8 cellular contexts compared by ENCODE assay signal in the genomic region with DNA sequence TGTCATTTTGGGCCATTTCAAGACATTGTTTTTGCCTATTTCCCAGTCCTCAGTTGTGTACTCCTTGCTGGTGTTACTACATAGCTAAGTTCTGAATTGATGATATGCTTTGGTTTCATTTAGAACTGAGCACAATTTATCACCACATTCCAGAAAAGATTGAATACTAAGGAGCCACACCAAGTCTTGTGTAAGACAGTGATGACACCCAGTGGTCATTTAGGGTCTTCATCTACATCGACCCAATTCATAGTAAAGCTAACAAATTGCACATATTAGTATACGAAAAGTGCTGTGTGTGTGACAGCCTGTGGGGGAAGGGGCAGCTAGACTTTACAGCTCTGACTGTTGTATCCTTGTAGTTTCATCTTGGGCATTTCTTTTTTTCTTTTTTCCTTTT. TPM values are rescaled to one million over a fixed set of nuclear protein-coding genes. Genes with fewer than 3 reads are reported as not detected.
DNase-seq lines count a peak whose midpoint lies in the region; ATAC-seq and TF ChIP-seq lines count a peak whose summit lies in the region.

No MANE protein-coding gene starts in this region.

- ATAC-seq in Right ventricle myocardium inferior (peak; percentile 50), foreskin keratinocyte (no peak), HG02885 (IDR thresholded peaks at IDR 0.05; ENCODE audit: poor library complexity, unreplicated experiment) (no peak), GM19455 (IDR thresholded peaks at IDR 0.05; ENCODE audit: unreplicated experiment) (no peak)

- no peak overlapping the region for H3K27ac ChIP-seq in right atrium auricular region
- no peak overlapping the region for H3K27ac ChIP-seq in foreskin keratinocyte
- no peak overlapping the region for H3K27ac ChIP-seq in vagina

- TF ChIP-seq POLR2A in vagina (IDR thresholded peaks at IDR 0.05) = no peak

- H3K36me3 ChIP-seq in right atrium auricular region (no peaks in the 10 kb centered on the region), vagina (no peaks in the 10 kb centered on the region)

- H3K27me3 ChIP-seq in right atrium auricular region (peaks cover 1 to 4% of the 10 kb centered on the region in 2 donors), foreskin keratinocyte (no peaks in the 10 kb centered on the region), vagina (peaks cover 4% of the 10 kb centered on the region)

- peak in 1 of 2 donors; percentile 55 for TF ChIP-seq CTCF in right atrium auricular region (IDR thresholded peaks at IDR 0.05)
- TF ChIP-seq CTCF in foreskin keratinocyte (conservative IDR thresholded peaks at IDR 0.05) = peak; percentile 61
- TF ChIP-seq CTCF in vagina (IDR thresholded peaks at IDR 0.05) = peak in 2 of 3 experiments; percentile 27 to 35

- DNase-seq in Right ventricle myocardium inferior (ENCODE audit: missing footprints) (no peak), right atrium auricular region (ENCODE audit: low spot score) (no peak), OCI-M1 (lab: John Stamatoyannopoulos, UW) (peak; percentile 58), foreskin keratinocyte (no peak), vagina (ENCODE audit: extremely low spot score in 2 of 2) (no peak), OCI-M2 (lab: John Stamatoyannopoulos, UW; ENCODE audit: unreplicated experiment) (no peak)

- H3K9me3 ChIP-seq in right atrium auricular region = no peaks in the 10 kb centered on the region
- H3K9me3 ChIP-seq in vagina = no peaks in the 10 kb centered on the region

- no peaks in the 10 kb centered on the region for H3K4me1 ChIP-seq in right atrium auricular region
- peaks cover 4% of the 10 kb centered on the region for H3K4me1 ChIP-seq in foreskin keratinocyte
- no peaks in the 10 kb centered on the region for H3K4me1 ChIP-seq in vagina

- intact Hi-C loops in Right ventricle myocardium inferior (cut with DNase I) (loop anchor here (10.0 kb wide), 2 partner anchors 329 to 509 kb away; no protein-coding TSS in a partner anchor), vagina (cut with DNase I) (no loop called here)

- H3K4me3 ChIP-seq in right atrium auricular region = no peak overlapping the region
- no peak overlapping the region for H3K4me3 ChIP-seq in vagina

RNA-seq across cellular contexts. Expression of gene DLX2, which starts 10.9 kb away (rescaled TPM):
- total RNA-seq in Right ventricle myocardium inferior = not detected
- total RNA-seq in right atrium auricular region = not detected
- 1.1 and 1.4 TPM in 2 replicates for total RNA-seq in foreskin keratinocyte
- 1.1 and 1.9 TPM in 2 replicates for polyA plus RNA-seq in foreskin keratinocyte
- total RNA-seq in vagina = not detected

RNA-seq across cellular contexts. Expression of gene DLX1, which starts 28.3 kb away (rescaled TPM):
- total RNA-seq in Right ventricle myocardium inferior = not detected
- not detected for total RNA-seq in right atrium auricular region
- total RNA-seq in foreskin keratinocyte = 6.2 and 7.0 TPM in 2 replicates
- 5.9 and 6.5 TPM in 2 replicates for polyA plus RNA-seq in foreskin keratinocyte
- total RNA-seq in vagina = not detected
